Comparison of ENCODE assay signal across 9 cellular contexts in the genomic region with DNA sequence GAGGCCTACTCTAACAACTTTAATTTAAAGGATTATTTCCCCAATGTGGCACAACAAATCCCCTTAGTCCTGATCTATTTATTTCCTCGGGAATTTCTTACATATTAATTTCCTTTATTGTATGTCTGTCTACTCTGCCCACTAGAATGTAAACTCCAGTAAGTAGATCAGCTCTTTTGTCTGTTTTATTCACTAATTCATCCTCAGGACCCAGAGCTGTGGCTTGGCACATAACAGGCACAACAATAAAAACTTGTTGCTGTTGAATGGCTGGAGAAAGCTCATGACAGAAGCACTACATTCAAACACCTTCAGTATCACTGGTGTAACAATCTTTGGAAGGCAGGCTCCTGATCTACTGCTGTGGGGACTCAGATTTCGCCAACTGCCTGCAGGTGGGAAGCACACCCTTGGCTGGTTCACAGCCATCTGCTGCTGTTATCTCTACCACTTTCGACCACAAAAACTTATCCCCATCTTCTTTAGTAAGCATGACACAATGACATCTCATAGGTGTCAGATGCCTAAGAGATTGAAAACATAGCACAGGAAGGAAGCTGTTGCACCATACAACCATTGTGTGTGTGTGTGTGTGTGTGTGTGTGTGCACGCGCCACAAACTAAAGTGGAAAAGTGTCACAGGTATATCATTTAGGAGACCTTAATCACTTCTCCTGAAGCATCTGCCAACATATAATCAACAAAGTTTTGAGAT.
DNase-seq lines count a peak whose midpoint lies in the region; ATAC-seq lines count a peak whose summit lies in the region.
"Had no signal": no experiment of that assay in that cellular context is flagged by ENCODE, and none has a peak within 500 bp of the region (broad histone marks: within the 10 kb centered on the region; RNA-seq: fewer than 3 reads in every experiment).

No MANE protein-coding gene starts in this region.

- in situ Hi-C loops in KBM-7 (cut with MboI; ENCODE audit: low pct_unique_long_range_greater_than_20kb, low sequenced_read_pairs), result no loop called here

- no peak for ATAC-seq in GM19324 (IDR thresholded peaks at IDR 0.05; ENCODE audit: low FRiP score, unreplicated experiment)
- ATAC-seq: A549 had no signal

- peak; percentile 13 for DNase-seq in NCI-H748 (lab: John Stamatoyannopoulos, UW; ENCODE audit: unreplicated experiment)
- no peak for DNase-seq in NCI-H748 treated with DMSO at 0.1 percent for 48 hours (lab: John Stamatoyannopoulos, UW)
- peak; percentile 64 for DNase-seq in KBM-7
- peak; percentile 75 for DNase-seq in activated effector memory CD4-positive, alpha-beta T cell treated with anti-CD3 and anti-CD28 coated beads, Interleukin-2, amount 50 U/mL, for 16 hours
- peak; percentile 15 to 21 for DNase-seq in stimulated activated CD4-positive, alpha-beta T cell treated with anti-CD3 and anti-CD28 coated beads, Interleukin-4, amount 100 ng/mL, for 4 hours
- no peak for DNase-seq in glomerular visceral epithelial cell (ENCODE audit: extremely low spot score)
- DNase-seq in GOT3 (lab: John Stamatoyannopoulos, UW), result no peak

Comparison
In these comparisons a context has a peak if more than half of its experiments do, and no peak if none do; other contexts are left out.
1. DNase-seq: peak in NCI-H748 (single experiment), KBM-7 (single experiment), activated effector memory CD4-positive, alpha-beta T cell treated with anti-CD3 and anti-CD28 coated beads, Interleukin-2, amount 50 U/mL, for 16 hours (single experiment) and stimulated activated CD4-positive, alpha-beta T cell treated with anti-CD3 and anti-CD28 coated beads, Interleukin-4, amount 100 ng/mL, for 4 hours (2 of 2); none in NCI-H748 treated with DMSO at 0.1 percent for 48 hours (single experiment), glomerular visceral epithelial cell (single experiment) and GOT3 (single experiment).